Comparison of ENCODE assay signal across 8 cellular contexts in the genomic region with DNA sequence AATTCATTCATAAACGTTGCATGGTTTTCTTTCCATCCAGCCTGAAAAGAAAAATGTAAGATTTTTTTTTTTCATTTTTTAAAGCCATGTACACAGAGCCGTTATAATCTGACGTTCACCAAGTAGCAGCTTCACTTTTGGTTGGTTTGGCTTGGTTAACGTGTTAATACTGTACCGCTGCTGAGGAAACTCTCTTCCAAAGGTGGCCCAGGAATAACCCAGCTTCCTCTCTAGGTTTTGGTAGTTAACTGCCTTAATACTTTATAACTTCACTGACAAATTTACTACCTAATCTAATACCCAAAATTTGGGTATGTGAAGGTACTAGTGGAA. TPM values are rescaled to one million over a fixed set of nuclear protein-coding genes. Genes with fewer than 3 reads are reported as not detected.
DNase-seq lines count a peak whose midpoint lies in the region; ATAC-seq and TF ChIP-seq lines count a peak whose summit lies in the region.

No MANE protein-coding gene starts in this region.

- peak overlapping the region; percentile 43 for H2AFZ ChIP-seq in fibroblast of lung (ENCODE audit: low read length)

- H3K27me3 Mint-ChIP-seq in progenitor cell of endocrine pancreas, result no peaks in the 10 kb centered on the region

- peaks cover 20% of the 10 kb centered on the region for H3K4me1 Mint-ChIP-seq in progenitor cell of endocrine pancreas (ENCODE audit: low read depth)

- H3K9me3 ChIP-seq in ES-I3 (ENCODE audit: control insufficient read depth, insufficient read depth, low read length), result peaks cover under 1% of the 10 kb centered on the region; the same call in 1 of the 2 replicates
- H3K9me3 ChIP-seq in SK-N-MC (ENCODE audit: low read depth, low read length), result no peaks in the 10 kb centered on the region
- no peaks in the 10 kb centered on the region for H3K9me3 ChIP-seq in fibroblast of lung (ENCODE audit: control insufficient read depth, insufficient read depth, low read depth, low read length)

- H3K79me2 ChIP-seq in fibroblast of lung (ENCODE audit: control insufficient read depth, insufficient read depth, low read length), result peaks cover 24% of the 10 kb centered on the region

- H4K20me1 ChIP-seq in fibroblast of lung (ENCODE audit: control insufficient read depth, extremely low read depth, insufficient read depth, low read length), result no peaks in the 10 kb centered on the region

- TF ChIP-seq CTCF in fibroblast of lung (conservative IDR thresholded peaks at IDR 0.05 in 1 of 2, IDR thresholded peaks at IDR 0.05 in 1 of 2; ENCODE audit: low read depth in 1 of 2, low read length in 2 of 2) (no peak), progenitor cell of endocrine pancreas (IDR thresholded peaks at IDR 0.05; ENCODE audit: unreplicated experiment) (no peak)

- peak overlapping the region; percentile 87 for H3K4me3 Mint-ChIP-seq in progenitor cell of endocrine pancreas (ENCODE audit: low read depth)

- peak overlapping the region; percentile 85 for H3K9ac ChIP-seq in ES-I3 (ENCODE audit: low read depth, low read length)
- H3K9ac ChIP-seq in SK-N-MC (ENCODE audit: insufficient read length), result peak overlapping the region; percentile 97
- peak overlapping the region; percentile 82 for H3K9ac ChIP-seq in fibroblast of lung (ENCODE audit: insufficient read depth, low read length)

- H3K36me3 Mint-ChIP-seq in progenitor cell of endocrine pancreas (ENCODE audit: insufficient read depth), result peaks cover 16% of the 10 kb centered on the region

- peaks cover 6% of the 10 kb centered on the region; the same call in 1 of the 2 replicates for H3K4me1 ChIP-seq in ES-I3 (ENCODE audit: insufficient read depth, low read length)
- peaks cover 13% of the 10 kb centered on the region for H3K4me1 ChIP-seq in fibroblast of lung (ENCODE audit: control insufficient read depth, extremely low read depth, insufficient read depth, low read length)

- ATAC-seq in GM18907 (IDR thresholded peaks at IDR 0.05; ENCODE audit: unreplicated experiment), result no peak

- peak overlapping the region; percentile 87 for H3K4me2 ChIP-seq in fibroblast of lung (ENCODE audit: extremely low read depth, insufficient read depth, low read length)

- H3K27ac Mint-ChIP-seq in progenitor cell of endocrine pancreas, result peak overlapping the region; percentile 94

- DNase-seq in SK-N-MC (ENCODE audit: low read depth, low spot score) (no peak), fibroblast of lung (ENCODE audit: low read depth in 2 of 2) (no peak), progenitor cell of endocrine pancreas (ENCODE audit: low spot score, unreplicated experiment) (no peak), NCI-H774 (lab: John Stamatoyannopoulos, UW) (no peak), COLO829 (ENCODE audit: low spot score) (no peak), NCI-H1436 (lab: John Stamatoyannopoulos, UW) (no peak)

- H3K4me3 ChIP-seq in SK-N-MC (peak overlapping the region; percentile 96), fibroblast of lung (replicated peaks in 1 of 4; ENCODE audit: control extremely low read depth in 1 of 4, insufficient read depth in 1 of 4, low read depth in 3 of 4, low read length in 4 of 4) (peak overlapping the region; percentile 70 to 85 (median 84))

- no peaks in the 10 kb centered on the region for H3K9me3 Mint-ChIP-seq in progenitor cell of endocrine pancreas (ENCODE audit: low read depth)

- no peaks in the 10 kb centered on the region for H3K36me3 ChIP-seq in ES-I3 (ENCODE audit: insufficient read depth, low read length)
- peaks cover 62% of the 10 kb centered on the region for H3K36me3 ChIP-seq in SK-N-MC (ENCODE audit: insufficient read depth, low read length)
- H3K36me3 ChIP-seq in fibroblast of lung (ENCODE audit: control insufficient read depth, insufficient read depth, low read length), result peaks cover 5% of the 10 kb centered on the region

- H3K27ac ChIP-seq in SK-N-MC (peak overlapping the region; percentile 76), fibroblast of lung (ENCODE audit: insufficient read depth, low read length) (peak overlapping the region; percentile 69)

- no peaks in the 10 kb centered on the region for H3K27me3 ChIP-seq in fibroblast of lung (ENCODE audit: control insufficient read depth, insufficient read depth, low read length)

RNA-seq across cellular contexts. Expression of a gene that starts 1.7 kb away (rescaled TPM):
- total RNA-seq in fibroblast of lung, result 51.6 and 66.7 TPM in 2 replicates
- polyA plus RNA-seq in fibroblast of lung, result 23.5 and 29.3 TPM in 2 replicates
- polyA plus RNA-seq in fibroblast of lung (2012), result 17.0 and 21.3 TPM in 2 replicates
- 13.0 and 22.4 TPM in 2 replicates for polyA minus RNA-seq in fibroblast of lung (ENCODE audit: low replicate concordance)
- 41.4 and 48.8 TPM in 2 replicates for total RNA-seq in progenitor cell of endocrine pancreas
